In the genomic region with DNA sequence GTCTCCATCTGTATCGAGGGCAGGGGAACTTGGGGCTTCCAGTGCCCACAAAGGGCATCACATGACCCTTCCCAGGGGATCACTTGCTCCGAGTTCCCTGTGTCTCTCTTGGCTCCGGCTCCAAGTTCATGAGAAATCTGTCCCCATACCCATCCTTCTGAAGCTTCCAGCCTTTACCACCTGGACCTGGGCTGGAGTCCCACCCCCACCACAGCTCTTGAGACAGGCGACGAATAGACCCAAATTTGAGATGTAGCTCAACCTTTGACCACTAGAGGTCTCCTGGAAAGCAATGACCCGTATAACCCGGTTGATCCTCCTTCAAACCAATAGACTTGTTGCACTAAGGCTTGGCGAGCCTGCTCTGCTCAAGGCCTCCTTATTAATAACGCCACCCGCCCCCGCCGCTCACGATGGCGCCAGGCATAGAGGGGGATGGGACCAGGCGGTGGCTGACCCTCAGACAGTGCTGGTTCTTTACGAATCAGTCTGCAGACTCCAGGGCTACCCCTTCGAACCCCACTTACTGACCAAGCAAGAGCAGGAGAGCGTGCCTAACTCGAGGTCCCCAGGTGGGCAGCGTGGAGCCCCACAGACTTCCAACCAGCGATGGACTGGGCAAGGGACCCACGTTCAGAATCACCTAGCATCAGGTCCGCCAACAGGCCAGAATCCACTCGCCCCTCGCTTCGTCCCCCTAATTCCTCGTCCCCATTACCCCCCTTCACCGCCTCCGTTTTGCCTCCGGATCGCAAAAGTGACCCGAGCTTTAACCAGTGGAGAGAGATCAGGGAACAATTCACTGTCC, we compare ENCODE assay signal across 8 cellular contexts. TPM values are rescaled to one million over a fixed set of nuclear protein-coding genes. Genes with fewer than 3 reads are reported as not detected.
DNase-seq lines count a peak whose midpoint lies in the region; ATAC-seq and TF ChIP-seq lines count a peak whose summit lies in the region.

No MANE protein-coding gene starts in this region.

- peaks cover 19% of the 10 kb centered on the region; the same call in 1 of the 2 replicates for H3K79me2 ChIP-seq in OCI-LY7 (ENCODE audit: insufficient read depth, low read depth, low read length)

- H3K9me3 ChIP-seq in CD4-positive, alpha-beta memory T cell (ENCODE audit: control insufficient read depth in 1 of 2, low read length in 2 of 2): no peaks in the 10 kb centered on the region
- no peaks in the 10 kb centered on the region for H3K9me3 ChIP-seq in OCI-LY7 (ENCODE audit: low read length)

- no peaks in the 10 kb centered on the region for H3K36me3 ChIP-seq in CD4-positive, alpha-beta memory T cell (ENCODE audit: insufficient read depth, low read length)
- no peaks in the 10 kb centered on the region for H3K36me3 ChIP-seq in OCI-LY7 (ENCODE audit: insufficient read depth, low read length)

- H3K9me3 Mint-ChIP-seq in CD4-positive, alpha-beta memory T cell: no peaks in the 10 kb centered on the region
- H3K9me3 Mint-ChIP-seq in activated naive CD4-positive, alpha-beta T cell treated with anti-CD3 and anti-CD28 coated beads, Interleukin-2, amount 10 ng/mL, durations not matched to agents 7 days and 5 days: no peaks in the 10 kb centered on the region
- H3K9me3 Mint-ChIP-seq in glutamatergic neuron (ENCODE audit: unreplicated experiment): peaks cover 9% of the 10 kb centered on the region

- TF ChIP-seq POLR2A in GM19193 (IDR thresholded peaks at IDR 0.05; ENCODE audit: extremely low read depth, insufficient read depth, insufficient read length): peak; percentile 43

- peak overlapping the region; percentile 83; the same call in 1 of the 2 replicates for H2AFZ ChIP-seq in OCI-LY7 (ENCODE audit: low read length)

- H3K4me3 Mint-ChIP-seq in CD4-positive, alpha-beta memory T cell: peak overlapping the region; percentile 67 to 97 (median 84)
- H3K4me3 Mint-ChIP-seq in activated naive CD4-positive, alpha-beta T cell treated with anti-CD3 and anti-CD28 coated beads, Interleukin-2, amount 10 ng/mL, durations not matched to agents 7 days and 5 days: peak overlapping the region; percentile 81
- H3K4me3 Mint-ChIP-seq in glutamatergic neuron (ENCODE audit: unreplicated experiment): peak overlapping the region; percentile 92

- peaks cover 18 to 41% (median 26%) of the 10 kb centered on the region in 4 donors for H3K4me1 Mint-ChIP-seq in CD4-positive, alpha-beta memory T cell
- H3K4me1 Mint-ChIP-seq in activated naive CD4-positive, alpha-beta T cell treated with anti-CD3 and anti-CD28 coated beads, Interleukin-2, amount 10 ng/mL, durations not matched to agents 7 days and 5 days: peaks cover 35% of the 10 kb centered on the region
- peaks cover 30% of the 10 kb centered on the region for H3K4me1 Mint-ChIP-seq in glutamatergic neuron (ENCODE audit: low read depth, unreplicated experiment)

- DNase-seq in CD4-positive, alpha-beta memory T cell: peak; percentile 71 to 78 (median 74)
- DNase-seq in OCI-LY7 (ENCODE audit: low spot score): peak; percentile 95
- peak; percentile 69 for DNase-seq in activated naive CD4-positive, alpha-beta T cell treated with anti-CD3 and anti-CD28 coated beads, Interleukin-2, amount 10 ng/mL, durations not matched to agents 7 days and 5 days
- peak; percentile 31 for DNase-seq in glutamatergic neuron
- DNase-seq in omental fat pad (ENCODE audit: low spot score): peak; percentile 38
- DNase-seq in NCI-H1048 (lab: John Stamatoyannopoulos, UW): no peak

- POLR2A ChIA-PET in CD4-positive, alpha-beta memory T cell (lab: Charles Lee; ENCODE audit: partially characterized antibody): interaction anchor here (0.5 to 8.4 kb wide), 17 partner anchors 29 to 477 kb away, joined by 3 to 251 read pairs (median 4); a partner anchor contains a TSS
- POLR2A ChIA-PET in OCI-LY7 (lab: Charles Lee): interaction anchor here (0.5 to 12.7 kb wide), 19 partner anchors 14 to 906 kb away, joined by 3 to 284 read pairs (median 4); no protein-coding TSS in a partner anchor

- peaks cover 0 to 21% of the 10 kb centered on the region in 2 donors for H3K36me3 Mint-ChIP-seq in CD4-positive, alpha-beta memory T cell
- no peaks in the 10 kb centered on the region for H3K36me3 Mint-ChIP-seq in activated naive CD4-positive, alpha-beta T cell treated with anti-CD3 and anti-CD28 coated beads, Interleukin-2, amount 10 ng/mL, durations not matched to agents 7 days and 5 days
- no peaks in the 10 kb centered on the region for H3K36me3 Mint-ChIP-seq in glutamatergic neuron (ENCODE audit: unreplicated experiment)

- intact Hi-C loops in CD4-positive, alpha-beta memory T cell (cut with micrococcal nuclease): loop anchor here (1.0 to 10.0 kb wide), 3 partner anchors 141 to 528 kb away; no protein-coding TSS in a partner anchor
- intact Hi-C loops in OCI-LY7 (cut with micrococcal nuclease; ENCODE audit: unreplicated experiment): loop anchor here (1.0 to 2.0 kb wide), 2 partner anchors 142 to 348 kb away; no protein-coding TSS in a partner anchor

- TF ChIP-seq CTCF in OCI-LY7 (conservative IDR thresholded peaks at IDR 0.05; ENCODE audit: low read length) (peak; percentile 83), glutamatergic neuron (IDR thresholded peaks at IDR 0.05; ENCODE audit: partially characterized antibody, unreplicated experiment) (peak; percentile 83), omental fat pad (IDR thresholded peaks at IDR 0.05) (peak in 1 of 3 donors; percentile 62)

- peaks cover 31% of the 10 kb centered on the region for H3K4me1 ChIP-seq in CD4-positive, alpha-beta memory T cell (ENCODE audit: insufficient read depth, low read length)
- H3K4me1 ChIP-seq in OCI-LY7 (ENCODE audit: insufficient read depth, low read length, poor library complexity, severe bottlenecking): peaks cover 36% of the 10 kb centered on the region

- ATAC-seq in HG03175 (IDR thresholded peaks at IDR 0.05; ENCODE audit: unreplicated experiment) (peak; percentile 74), omental fat pad (ENCODE audit: low FRiP score) (peak; percentile 79)

- H3K27me3 ChIP-seq in CD4-positive, alpha-beta memory T cell (ENCODE audit: insufficient read depth, low read length): no peaks in the 10 kb centered on the region

- H3K27ac Mint-ChIP-seq in CD4-positive, alpha-beta memory T cell: peak overlapping the region; percentile 13 to 94 (median 92)
- H3K27ac Mint-ChIP-seq in activated naive CD4-positive, alpha-beta T cell treated with anti-CD3 and anti-CD28 coated beads, Interleukin-2, amount 10 ng/mL, durations not matched to agents 7 days and 5 days: peak overlapping the region; percentile 94
- no peak overlapping the region for H3K27ac Mint-ChIP-seq in glutamatergic neuron (ENCODE audit: unreplicated experiment)

- BruUV-seq in OCI-LY7 (replicated peaks; lab: Mats Ljungman, UMichigan): no TSS peak

- H3K9me2 ChIP-seq in OCI-LY7 (ENCODE audit: insufficient read depth, low read length): no peaks in the 10 kb centered on the region

- peak overlapping the region; percentile 93 for H3K4me2 ChIP-seq in OCI-LY7 (ENCODE audit: low read length)

- peak overlapping the region; percentile 7 to 40 for H3K4me3 ChIP-seq in CD4-positive, alpha-beta memory T cell (ENCODE audit: low read length in 2 of 2)
- peak overlapping the region; percentile 93 for H3K4me3 ChIP-seq in OCI-LY7 (ENCODE audit: low read depth, low read length, poor library complexity, severe bottlenecking)

- H3K27me3 Mint-ChIP-seq in CD4-positive, alpha-beta memory T cell: no peaks in the 10 kb centered on the region
- H3K27me3 Mint-ChIP-seq in activated naive CD4-positive, alpha-beta T cell treated with anti-CD3 and anti-CD28 coated beads, Interleukin-2, amount 10 ng/mL, durations not matched to agents 7 days and 5 days: no peaks in the 10 kb centered on the region
- peaks cover 5% of the 10 kb centered on the region for H3K27me3 Mint-ChIP-seq in glutamatergic neuron (ENCODE audit: unreplicated experiment)

- H3K27ac ChIP-seq in CD4-positive, alpha-beta memory T cell (ENCODE audit: low read depth, low read length): no peak overlapping the region
- peak overlapping the region; percentile 96 for H3K27ac ChIP-seq in OCI-LY7 (ENCODE audit: low read depth, low read length, poor library complexity, severe bottlenecking)

- no peaks in the 10 kb centered on the region for H4K20me1 ChIP-seq in OCI-LY7 (ENCODE audit: insufficient read depth, low read length)

- CTCF ChIA-PET in CD4-positive, alpha-beta memory T cell (lab: Charles Lee; ENCODE audit: partially characterized antibody): interaction anchor here (0.6 to 12.7 kb wide), 48 partner anchors 8 to 368 kb away, joined by 3 to 228 read pairs (median 4); no protein-coding TSS in a partner anchor
- CTCF ChIA-PET in OCI-LY7 (lab: Charles Lee; ENCODE audit: unreplicated experiment): interaction anchor here (0.5 to 1.4 kb wide), 9 partner anchors 50 to 1989 kb away, joined by 3 to 11 read pairs (median 3); no protein-coding TSS in a partner anchor
- CTCF ChIA-PET in activated naive CD4-positive, alpha-beta T cell treated with anti-CD3 and anti-CD28 coated beads, Interleukin-2, amount 10 ng/mL, durations not matched to agents 7 days and 5 days (lab: Charles Lee): interaction anchor here (0.5 to 2.7 kb wide), 21 partner anchors 10 to 1130 kb away, joined by 3 to 28 read pairs (median 4); no protein-coding TSS in a partner anchor

RNA-seq across cellular contexts. Expression of a gene that starts 4.4 kb away (rescaled TPM):
- 10 to 100 TPM; 41.9 TPM for total RNA-seq in CD4-positive, alpha-beta memory T cell
- polyA plus RNA-seq in CD4-positive, alpha-beta memory T cell: 10 to 100 TPM; 30.9 to 49.6 TPM
- 38.0 and 43.6 TPM in 2 replicates for total RNA-seq in OCI-LY7 (2014; rRNA removed; shearing (Covaris generic))
- total RNA-seq in OCI-LY7 (2022): 56.5 and 56.7 TPM in 2 replicates
- 1.1 TPM for total RNA-seq in glutamatergic neuron (ENCODE audit: unreplicated experiment)
- 100 to 1,000 TPM in 3 of 4 donors, 10 to 100 TPM in 1; 57.5 to 163 (median 123) TPM for total RNA-seq in omental fat pad

Comparison
In these comparisons a context has a peak if more than half of its experiments do, and no peak if none do; other contexts are left out.
1. RNA of a gene that starts 4.4 kb away (total RNA-seq): 57.5 to 163 TPM in omental fat pad, 38.0 to 56.7 TPM in OCI-LY7 and 41.9 TPM in CD4-positive, alpha-beta memory T cell; 1.1 TPM in glutamatergic neuron (single experiment); every median in the first group is over 10 times any median in the second.
2. Peak in every context shown above with its lines, with median percentiles within 50 percentile points of each other: H3K4me3 Mint-ChIP-seq.